ENCODE assay signal across 22 cellular contexts in the genomic region with DNA sequence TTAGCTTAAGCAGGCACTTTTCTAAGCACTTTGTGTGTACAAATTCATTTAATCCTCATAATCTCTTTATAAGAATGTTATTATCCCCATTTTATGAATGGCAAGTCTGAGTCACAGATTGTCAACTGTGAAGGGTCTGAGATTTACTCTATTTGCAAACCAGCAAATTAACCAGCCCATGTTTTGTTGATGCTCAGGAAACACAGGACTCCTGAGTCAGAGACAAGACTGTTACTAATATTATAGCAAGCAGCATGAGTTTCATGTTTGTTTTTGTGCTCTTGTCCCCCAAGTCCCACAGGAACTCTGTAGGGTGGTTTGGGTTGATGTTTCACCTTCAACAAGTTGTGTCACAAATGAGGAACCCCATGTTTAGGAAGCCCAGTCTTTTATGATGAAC.
DNase-seq lines count a peak whose midpoint lies in the region; ATAC-seq and TF ChIP-seq lines count a peak whose summit lies in the region.
"Had no signal": no experiment of that assay in that cellular context is flagged by ENCODE, and none has a peak within 500 bp of the region (broad histone marks: within the 10 kb centered on the region; RNA-seq: fewer than 3 reads in every experiment).

No MANE protein-coding gene starts in this region.

- no peak overlapping the region for H2BK20ac ChIP-seq in H9 (ENCODE audit: low read depth, low read length, poor library complexity, severe bottlenecking)

- BruUV-seq in mammary epithelial cell (replicated peaks; lab: Mats Ljungman, UMichigan) = no TSS peak

- no peak overlapping the region for H3K4me2 ChIP-seq in GM23338
- H3K4me2 ChIP-seq in mammary epithelial cell (ENCODE audit: insufficient read depth, low read depth, low read length) = no peak overlapping the region
- H3K4me2 ChIP-seq in H9 (ENCODE audit: insufficient read depth, insufficient read length, low read length) = no peak overlapping the region
- H3K4me2 ChIP-seq: A549, KMS-11 had no signal

- in situ Hi-C loops in mammary epithelial cell (cut with MboI; ENCODE audit: low sequenced_read_pairs in 2 of 2) = no loop called here

- H3K79me1 ChIP-seq in H9 (ENCODE audit: insufficient read depth, low read depth, low read length, poor library complexity, severe bottlenecking) = no peaks in the 10 kb centered on the region

- H3K9ac ChIP-seq in rectal smooth muscle tissue (ENCODE audit: low read length) (no peak overlapping the region), mammary epithelial cell (ENCODE audit: insufficient read depth, low read length) (no peak overlapping the region), H9 (ENCODE audit: extremely low read depth, insufficient read length, low read length) (no peak overlapping the region)
- H3K9ac ChIP-seq: KMS-11 had no signal

- ATAC-seq in GM23338 (no peak), esophagus mucosa (peak; percentile 32)
- ATAC-seq: A549, Right ventricle myocardium inferior had no signal

- H3K18ac ChIP-seq in H9 (ENCODE audit: insufficient read length, low read depth, low read length) = no peak overlapping the region

- no peaks in the 10 kb centered on the region for H4K20me1 ChIP-seq in GM23338 (replicated peaks; ENCODE audit: insufficient read depth)
- no peaks in the 10 kb centered on the region for H4K20me1 ChIP-seq in mammary epithelial cell (ENCODE audit: insufficient read depth, low read length)
- H4K20me1 ChIP-seq in H9 (ENCODE audit: control insufficient read depth, insufficient read depth, insufficient read length) = no peaks in the 10 kb centered on the region

- no peak overlapping the region for H4K5ac ChIP-seq in H9 (ENCODE audit: insufficient read length, low read depth, low read length)

- no peaks in the 10 kb centered on the region for H3K36me3 Mint-ChIP-seq in GM23338 (ENCODE audit: low read depth)
- H3K36me3 Mint-ChIP-seq in H9 (ENCODE audit: insufficient read depth in 1 of 3, low read depth in 3 of 3) = no peaks in the 10 kb centered on the region

- no peak overlapping the region for H2BK15ac ChIP-seq in H9 (ENCODE audit: low read depth, low read length)

- H4K91ac ChIP-seq in H9 (ENCODE audit: insufficient read length, low read depth, low read length) = no peak overlapping the region

- no peak for TF ChIP-seq CTCF in GM23338 (conservative IDR thresholded peaks at IDR 0.05; ENCODE audit: low read depth in 2 of 2)
- no peak for TF ChIP-seq CTCF in mammary epithelial cell (conservative IDR thresholded peaks at IDR 0.05 in 1 of 2, IDR thresholded peaks at IDR 0.05 in 1 of 2; ENCODE audit: extremely low read depth in 1 of 2, insufficient read depth in 1 of 2, low read depth in 1 of 2, low read length in 2 of 2)
- TF ChIP-seq CTCF in H9 (conservative IDR thresholded peaks at IDR 0.05) = no peak

- no peak overlapping the region for H3K56ac ChIP-seq in H9 (ENCODE audit: insufficient read length, low read depth, low read length)

- no peak overlapping the region for H3T11ph ChIP-seq in H9 (ENCODE audit: low read length)

- H3K23me2 ChIP-seq in H9 (ENCODE audit: insufficient read length, low read depth, low read length, poor library complexity, severe bottlenecking) = no peaks in the 10 kb centered on the region

- H3K14ac ChIP-seq in H9 (ENCODE audit: insufficient read depth, low read length) = no peak overlapping the region

- no peak overlapping the region for H3K4ac ChIP-seq in H9 (ENCODE audit: low read depth, low read length)

- H3K9me3 ChIP-seq in mammary epithelial cell (replicated peaks; ENCODE audit: insufficient read depth, low read length) (no peaks in the 10 kb centered on the region), H9 (ENCODE audit: control insufficient read depth, low read depth, low read length) (no peaks in the 10 kb centered on the region)
- H3K9me3 ChIP-seq: A549, BE2C, SJSA1 had no signal

- H3K27ac ChIP-seq in GM23338 (ENCODE audit: low read depth) (no peak overlapping the region), rectal smooth muscle tissue (ENCODE audit: low read depth, low read length) (peak overlapping the region; percentile 32), mammary epithelial cell (ENCODE audit: insufficient read depth, low read depth, low read length) (no peak overlapping the region), H9 (ENCODE audit: insufficient read length, low read depth, low read length) (no peak overlapping the region)
- H3K27ac ChIP-seq: A549, KMS-11, SJSA1 had no signal

- no peaks in the 10 kb centered on the region for H3K79me2 ChIP-seq in GM23338 (replicated peaks; ENCODE audit: insufficient read depth)
- H3K79me2 ChIP-seq in mammary epithelial cell (ENCODE audit: insufficient read depth, low read length) = no peaks in the 10 kb centered on the region
- no peaks in the 10 kb centered on the region for H3K79me2 ChIP-seq in H9 (ENCODE audit: insufficient read depth, low read length)

- no peak overlapping the region for H3K23ac ChIP-seq in H9 (ENCODE audit: insufficient read length, low read depth, low read length)

- H3K27me3 Mint-ChIP-seq in GM23338 (ENCODE audit: insufficient read depth, low read depth, poor library complexity) = no peaks in the 10 kb centered on the region
- H3K27me3 Mint-ChIP-seq in H9 (ENCODE audit: low read depth) = peaks cover 4% of the 10 kb centered on the region

- H3K27ac Mint-ChIP-seq in GM23338 (no peak overlapping the region), H9 (no peak overlapping the region)

- no peak overlapping the region for H2BK5ac ChIP-seq in H9 (ENCODE audit: insufficient read length, low read length)

- peaks cover 10% of the 10 kb centered on the region; the same call in 1 of the 2 replicates for H3K4me1 ChIP-seq in GM23338 (ENCODE audit: insufficient read depth)
- peaks cover 5% of the 10 kb centered on the region for H3K4me1 ChIP-seq in rectal smooth muscle tissue (ENCODE audit: control insufficient read depth, insufficient read depth, low read length)
- no peaks in the 10 kb centered on the region for H3K4me1 ChIP-seq in mammary epithelial cell (ENCODE audit: insufficient read depth, low read length)
- H3K4me1 ChIP-seq in H9 (ENCODE audit: insufficient read depth, low read length) = no peaks in the 10 kb centered on the region
- H3K4me1 ChIP-seq: A549, BE2C, SJSA1 had no signal

- H2AFZ ChIP-seq in GM23338 (peak overlapping the region; percentile 50; the same call in 1 of the 2 replicates), mammary epithelial cell (ENCODE audit: low read depth, low read length) (no peak overlapping the region), H9 (ENCODE audit: low read length) (no peak overlapping the region)

- dilution Hi-C loops in mammary epithelial cell (cut with HindIII; ENCODE audit: low sequenced_read_pairs) = no loop called here

- no peak overlapping the region for H4K8ac ChIP-seq in H9 (replicated peaks; ENCODE audit: insufficient read length, low read depth, low read length)

- no peaks in the 10 kb centered on the region for H3F3A ChIP-seq in GM23338 (replicated peaks; ENCODE audit: low read depth)

- H3K4me3 ChIP-seq in GM23338 (no peak overlapping the region), rectal smooth muscle tissue (ENCODE audit: low read length) (no peak overlapping the region), mammary epithelial cell (replicated peaks in 1 of 3; ENCODE audit: insufficient read depth in 1 of 3, low read depth in 2 of 3, low read length in 3 of 3) (no peak overlapping the region)
- H3K4me3 ChIP-seq: A549, SJSA1 had no signal

- CTCF ChIA-PET in mammary epithelial cell (lab: Charles Lee; ENCODE audit: low non-redundant PET) = no interaction called here

- H3K9me2 ChIP-seq in GM23338 (ENCODE audit: insufficient read depth) = no peaks in the 10 kb centered on the region

- intact Hi-C loops in mammary epithelial cell (cut with micrococcal nuclease) = no loop called here

- H3K9me3 Mint-ChIP-seq in GM23338 (no peaks in the 10 kb centered on the region), H9 (no peaks in the 10 kb centered on the region)

- H2AK5ac ChIP-seq in H9 (ENCODE audit: insufficient read length, low read length) = no peak overlapping the region

- H3K27me3 ChIP-seq in GM23338 (ENCODE audit: insufficient read depth) = no peaks in the 10 kb centered on the region
- H3K27me3 ChIP-seq in rectal smooth muscle tissue (ENCODE audit: control insufficient read depth, insufficient read depth, low read length) = no peaks in the 10 kb centered on the region
- no peaks in the 10 kb centered on the region for H3K27me3 ChIP-seq in mammary epithelial cell (ENCODE audit: insufficient read depth, low read length)
- no peaks in the 10 kb centered on the region for H3K27me3 ChIP-seq in H9 (ENCODE audit: insufficient read depth, low read length)
- H3K27me3 ChIP-seq: BE2C had no signal

- H2BK120ac ChIP-seq in H9 (ENCODE audit: low read depth, low read length, poor library complexity, severe bottlenecking) = no peak overlapping the region

- DNase-seq in GM23338 (ENCODE audit: low spot score) (no peak), NCI-H69 (lab: John Stamatoyannopoulos, UW) (peak; percentile 51), Ammon's horn (ENCODE audit: low spot score) (no peak), mammary epithelial cell (no peak), GM03348 (ENCODE audit: low spot score) (no peak), H9 (no peak)
- DNase-seq: BE2C, GDM1, IMR-90, NCI-H1105, NCI-H146, NCI-H2029, NCI-H2227 treated with DMSO at 0.1 percent for 48 hours, NCI-H510A, NCI-H82, OCI-M1 had no signal

- H3K4me3 Mint-ChIP-seq in GM23338 (no peak overlapping the region), H9 (no peak overlapping the region)

- no peak overlapping the region for H2BK12ac ChIP-seq in H9 (ENCODE audit: insufficient read length, low read depth, low read length)

- H3K4me1 Mint-ChIP-seq in GM23338 (peaks cover 4% of the 10 kb centered on the region; the same call in 1 of the 3 replicates), H9 (no peaks in the 10 kb centered on the region)

- H3K36me3 ChIP-seq in GM23338 (ENCODE audit: insufficient read depth) = no peaks in the 10 kb centered on the region
- H3K36me3 ChIP-seq in rectal smooth muscle tissue (ENCODE audit: control insufficient read depth, insufficient read depth, low read length) = no peaks in the 10 kb centered on the region
- no peaks in the 10 kb centered on the region for H3K36me3 ChIP-seq in mammary epithelial cell (ENCODE audit: insufficient read depth, low read length)
- H3K36me3 ChIP-seq: BE2C, SJSA1 had no signal
